Comparison of ENCODE assay signal across 9 cellular contexts in the genomic region with DNA sequence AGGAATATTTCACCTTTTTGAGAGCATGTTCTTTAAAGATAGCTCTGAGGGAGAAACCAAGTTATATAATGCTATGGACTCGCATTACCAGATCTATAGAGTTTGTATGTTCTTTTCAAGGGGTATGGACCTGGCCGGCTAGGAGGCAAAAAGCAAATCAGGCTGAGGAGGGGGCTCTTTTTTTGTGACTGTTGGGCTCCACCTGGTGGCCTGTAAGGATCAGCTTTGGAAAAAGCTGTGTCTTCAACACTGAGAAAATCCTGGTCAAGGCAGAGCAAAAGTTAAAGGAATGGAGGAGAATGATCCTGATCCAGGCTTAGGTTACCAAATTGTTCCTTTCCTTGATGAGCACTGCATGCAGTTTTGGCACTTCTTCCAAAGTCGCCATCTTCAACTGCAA.
A peak's percentile ranks its signal among the peaks of the same experiment; 100 is the strongest.
DNase-seq lines count a peak whose midpoint lies in the region; ATAC-seq, FAIRE-seq and TF ChIP-seq lines count a peak whose summit lies in the region.
"Had no signal": no experiment of that assay in that cellular context is flagged by ENCODE, and none has a peak within 500 bp of the region (broad histone marks: within the 10 kb centered on the region; RNA-seq: fewer than 3 reads in every experiment).

No MANE protein-coding gene starts in this region.

- no peak overlapping the region for H3K9ac ChIP-seq in K562 (ENCODE audit: insufficient read depth in 1 of 2, low read depth in 2 of 2, low read length in 2 of 2)

- no TSS peak for BruUV-seq in A673 (replicated peaks; lab: Mats Ljungman, UMichigan)
- no TSS peak for BruUV-seq in K562 (replicated peaks; lab: Mats Ljungman, UMichigan)

- in situ Hi-C loops in K562 (cut with MboI): loop anchor here (5.0 kb wide), 1 partner anchor 235 kb away; no protein-coding TSS in a partner anchor

- FAIRE-seq in K562 (lab: Jason Lieb, UNC): peak; percentile 84
- FAIRE-seq: colon had no signal

- no peak for TF ChIP-seq POLR2A in K562 (conservative IDR thresholded peaks at IDR 0.05)
- TF ChIP-seq POLR2A in suprapubic skin (IDR thresholded peaks at IDR 0.05): no peak

- H3K9me3 ChIP-seq in A673 (ENCODE audit: low read depth, low read length, poor library complexity, severe bottlenecking) (no peaks in the 10 kb centered on the region), K562 (replicated peaks; ENCODE audit: control insufficient read depth, insufficient read depth, low read depth, low read length) (no peaks in the 10 kb centered on the region), suprapubic skin (no peaks in the 10 kb centered on the region)

- TF ChIP-seq CTCF in A673 (conservative IDR thresholded peaks at IDR 0.05; ENCODE audit: low read depth, low read length) (peak; percentile 77), GM12864 (IDR thresholded peaks at IDR 0.05; ENCODE audit: low read depth, low read length, missing control alignments) (peak; percentile 66), K562 (IDR thresholded peaks at IDR 0.05 in 2 of 3, conservative IDR thresholded peaks at IDR 0.05 in 1 of 3; ENCODE audit: insufficient read depth in 2 of 3, low read depth in 1 of 3, low read length in 3 of 3) (peak; percentile 63 to 73 (median 64)), suprapubic skin (IDR thresholded peaks at IDR 0.05) (peak; percentile 33 to 37)

- no peak overlapping the region for H2AFZ ChIP-seq in K562 (ENCODE audit: low read depth, low read length)

- WGBS in K562 (ENCODE audit: insufficient coverage, low coverage, missing lambda C conversion rate): 4% methylated on average over 3 of the region's 3 CpGs
- 41% methylated on average over 3 of the region's 3 CpGs for WGBS in suprapubic skin

- no peaks in the 10 kb centered on the region for H3K36me3 ChIP-seq in A673 (ENCODE audit: insufficient read depth, low read length, poor library complexity, severe bottlenecking)
- no peaks in the 10 kb centered on the region for H3K36me3 ChIP-seq in K562 (ENCODE audit: control insufficient read depth, insufficient read depth, low read length)
- H3K36me3 ChIP-seq in suprapubic skin: no peaks in the 10 kb centered on the region

- H3K27me3 ChIP-seq in A673 (replicated peaks; ENCODE audit: insufficient read depth, low read depth, low read length, poor library complexity) (no peaks in the 10 kb centered on the region), K562 (ENCODE audit: control insufficient read depth in 2 of 2, insufficient read depth in 2 of 2, low read length in 2 of 2) (no peaks in the 10 kb centered on the region), suprapubic skin (no peaks in the 10 kb centered on the region)

- no peaks in the 10 kb centered on the region for H3K79me2 ChIP-seq in K562 (ENCODE audit: control insufficient read depth, insufficient read depth, low read length)

- H3K4me2 ChIP-seq in K562 (ENCODE audit: insufficient read depth, low read length): no peak overlapping the region

- TF ChIP-seq RAD21 in K562 (CRISPR knock-in tag; conservative IDR thresholded peaks at IDR 0.05 in 1 of 2, IDR thresholded peaks at IDR 0.05 in 1 of 2): peak; percentile 78 to 81

- H4K20me1 ChIP-seq in K562 (replicated peaks; ENCODE audit: control insufficient read depth, insufficient read depth, low read length): no peaks in the 10 kb centered on the region

- POLR2A ChIA-PET in A673 (lab: Charles Lee; ENCODE audit: low non-redundant PET): no interaction called here
- POLR2A ChIA-PET in K562 (lab: Yijun Ruan, JAX): interaction anchor here (1.0 kb wide), 1 partner anchor 118 kb away, joined by 3 read pairs; no protein-coding TSS in a partner anchor

- intact Hi-C loops in A673 (cut with micrococcal nuclease; ENCODE audit: unreplicated experiment) (loop anchor here (1.0 to 5.0 kb wide), 2 partner anchors 217 to 235 kb away; no protein-coding TSS in a partner anchor), K562 (cut with micrococcal nuclease) (loop anchor here (5.0 to 10.0 kb wide), 3 partner anchors 183 to 293 kb away; a partner anchor contains a TSS)

- no peak overlapping the region for H3K4me3 ChIP-seq in A673 (ENCODE audit: low read depth, low read length, poor library complexity, severe bottlenecking)
- H3K4me3 ChIP-seq in GM12864 (ENCODE audit: low read depth, low read length): no peak overlapping the region
- H3K4me3 ChIP-seq in K562: no peak overlapping the region
- no peak overlapping the region for H3K4me3 ChIP-seq in suprapubic skin

- CTCF ChIA-PET in A673 (lab: Charles Lee): interaction anchor here (0.6 to 1.5 kb wide), 3 partner anchors 211 to 236 kb away, joined by 4 to 10 read pairs (median 6); no protein-coding TSS in a partner anchor
- CTCF ChIA-PET in K562 (lab: Yijun Ruan, JAX; ENCODE audit: low intra/inter-chr PET ratio): interaction anchor here (1.5 to 3.0 kb wide), 2 partner anchors 216 to 236 kb away, joined by 9 to 30 read pairs; a partner anchor contains a TSS

- peak; percentile 84 for ATAC-seq in K562
- no peak for ATAC-seq in HG03520 (IDR thresholded peaks at IDR 0.05; ENCODE audit: unreplicated experiment)
- no peak for ATAC-seq in HG02970 (IDR thresholded peaks at IDR 0.05; ENCODE audit: low FRiP score, unreplicated experiment)

- DNase-seq in A673 (ENCODE audit: low spot score) (peak; percentile 51), GM12864 (ENCODE audit: low read depth) (no peak), NCI-H524 (lab: John Stamatoyannopoulos, UW) (peak; percentile 2 to 44), K562 (ENCODE audit: extremely low read depth in 1 of 4, low spot score in 3 of 4) (peak; percentile 20 to 44 (median 30)), kidney tubule cell (ENCODE audit: low spot score) (peak; percentile 39), suprapubic skin (ENCODE audit: low spot score in 2 of 2) (no peak)

- H3K4me1 ChIP-seq in A673 (ENCODE audit: insufficient read depth, low read length, poor library complexity, severe bottlenecking) (no peaks in the 10 kb centered on the region), K562 (replicated peaks in 1 of 2; ENCODE audit: control insufficient read depth in 2 of 2, insufficient read depth in 2 of 2, low read length in 2 of 2) (no peaks in the 10 kb centered on the region; a peak in 1 of 5 replicates), suprapubic skin (no peaks in the 10 kb centered on the region)

- TF ChIP-seq EP300 in K562 (IDR thresholded peaks at IDR 0.05; ENCODE audit: low read length) (no peak), suprapubic skin (IDR thresholded peaks at IDR 0.05) (no peak)

- no peak overlapping the region for H3K27ac ChIP-seq in A673 (ENCODE audit: low read depth, low read length, poor library complexity, severe bottlenecking)
- H3K27ac ChIP-seq in K562 (ENCODE audit: extremely low read depth, low read depth, low read length): no peak overlapping the region
- no peak overlapping the region for H3K27ac ChIP-seq in suprapubic skin

- no peaks in the 10 kb centered on the region for H3K9me1 ChIP-seq in K562 (ENCODE audit: control insufficient read depth, insufficient read depth, low read length)

TF ChIP-seq in K562, 482 proteins besides CTCF, POLR2A, EP300 and RAD21:
- peak; percentile 89 for TF ChIP-seq RBM25 (IDR thresholded peaks at IDR 0.05; ENCODE audit: low read depth, low read length, severe bottlenecking)
- TF ChIP-seq, protein P1, sequence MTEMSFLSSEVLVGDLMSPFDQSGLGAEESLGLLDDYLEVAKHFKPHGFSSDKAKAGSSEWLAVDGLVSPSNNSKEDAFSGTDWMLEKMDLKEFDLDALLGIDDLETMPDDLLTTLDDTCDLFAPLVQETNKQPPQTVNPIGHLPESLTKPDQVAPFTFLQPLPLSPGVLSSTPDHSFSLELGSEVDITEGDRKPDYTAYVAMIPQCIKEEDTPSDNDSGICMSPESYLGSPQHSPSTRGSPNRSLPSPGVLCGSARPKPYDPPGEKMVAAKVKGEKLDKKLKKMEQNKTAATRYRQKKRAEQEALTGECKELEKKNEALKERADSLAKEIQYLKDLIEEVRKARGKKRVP (CRISPR knock-in tag; IDR thresholded peaks at IDR 0.05): no peak
- TF ChIP-seq MAZ (CRISPR knock-in tag; conservative IDR thresholded peaks at IDR 0.05 in 1 of 2, IDR thresholded peaks at IDR 0.05 in 1 of 2): 0 out of 4 replicates have a peak, but pooled peaks of 1 of the 2 experiments have one; percentile 24
- no peak for TF ChIP-seq ZC3H8 (IDR thresholded peaks at IDR 0.05)
- no peak for TF ChIP-seq PTBP1 (IDR thresholded peaks at IDR 0.05; ENCODE audit: low read depth, low read length)
- TF ChIP-seq NUFIP1 (IDR thresholded peaks at IDR 0.05; ENCODE audit: partially characterized antibody): no peak
- no peak for TF ChIP-seq DDX20 (tag; IDR thresholded peaks at IDR 0.05; ENCODE audit: low read depth)
- peak; percentile 43; the same call in 1 of the 2 replicates for TF ChIP-seq CC2D1A (IDR thresholded peaks at IDR 0.05)
- no peak for TF ChIP-seq CBFA2T2 (conservative IDR thresholded peaks at IDR 0.05)
- no peak for TF ChIP-seq ZNF197 (CRISPR knock-in tag; IDR thresholded peaks at IDR 0.05; ENCODE audit: low read depth)
- TF ChIP-seq, protein P2, sequence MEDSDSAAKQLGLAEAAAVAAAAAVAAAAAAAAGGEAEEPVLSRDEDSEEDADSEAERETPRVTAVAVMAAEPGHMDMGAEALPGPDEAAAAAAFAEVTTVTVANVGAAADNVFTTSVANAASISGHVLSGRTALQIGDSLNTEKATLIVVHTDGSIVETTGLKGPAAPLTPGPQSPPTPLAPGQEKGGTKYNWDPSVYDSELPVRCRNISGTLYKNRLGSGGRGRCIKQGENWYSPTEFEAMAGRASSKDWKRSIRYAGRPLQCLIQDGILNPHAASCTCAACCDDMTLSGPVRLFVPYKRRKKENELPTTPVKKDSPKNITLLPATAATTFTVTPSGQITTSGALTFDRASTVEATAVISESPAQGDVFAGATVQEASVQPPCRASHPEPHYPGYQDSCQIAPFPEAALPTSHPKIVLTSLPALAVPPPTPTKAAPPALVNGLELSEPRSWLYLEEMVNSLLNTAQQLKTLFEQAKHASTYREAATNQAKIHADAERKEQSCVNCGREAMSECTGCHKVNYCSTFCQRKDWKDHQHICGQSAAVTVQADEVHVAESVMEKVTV (CRISPR knock-in tag; IDR thresholded peaks at IDR 0.05): peak; percentile 55; the same call in 1 of the 2 replicates
- TF ChIP-seq SMC3 (conservative IDR thresholded peaks at IDR 0.05; ENCODE audit: insufficient read depth, low read depth, low read length): peak; percentile 75

Comparison
In these comparisons a context has a peak if more than half of its experiments do, and no peak if none do; other contexts are left out.
1. DNase-seq: peak in A673 (single experiment), NCI-H524 (2 of 2), K562 (4 of 4) and kidney tubule cell (single experiment); none in GM12864 (single experiment) and suprapubic skin (0 of 2).
2. Peak in every context shown above with its lines, with median percentiles within 50 percentile points of each other: CTCF ChIP-seq.